8 cellular contexts compared by ENCODE assay signal in genomic region chr16:68084504-68085258, GRCh38. TPM values are rescaled to one million over a fixed set of nuclear protein-coding genes. Genes with fewer than 3 reads are reported as not detected.
DNase-seq lines count a peak whose midpoint lies in the region; ATAC-seq and TF ChIP-seq lines count a peak whose summit lies in the region.

No MANE protein-coding gene starts in this region.

- H3F3A ChIP-seq in OCI-LY1 (ENCODE audit: insufficient read depth, low read length) = no peaks in the 10 kb centered on the region

- peak overlapping the region; percentile 97 for H3K27ac Mint-ChIP-seq in activated T-cell treated with anti-CD3 and anti-CD28 coated beads, Interleukin-2, amount 50 U/mL, for 24 hours

- H3K4me3 ChIP-seq in OCI-LY1 (ENCODE audit: low read depth, low read length, poor library complexity, severe bottlenecking) (peak overlapping the region; percentile 68), muscle layer of colon (ENCODE audit: low read depth in 1 of 2, low read length in 2 of 2) (peak overlapping the region; percentile 88 to 95)

- peak overlapping the region; percentile 80 for H3K4me3 Mint-ChIP-seq in activated T-cell treated with anti-CD3 and anti-CD28 coated beads, Interleukin-2, amount 50 U/mL, for 24 hours

- H3K4me1 Mint-ChIP-seq in activated T-cell treated with anti-CD3 and anti-CD28 coated beads, Interleukin-2, amount 50 U/mL, for 24 hours (ENCODE audit: low read depth) = peaks cover 69% of the 10 kb centered on the region

- peak; percentile 0; the same call in 1 of the 2 replicates for TF ChIP-seq CTCF in OCI-LY1 (IDR thresholded peaks at IDR 0.05; ENCODE audit: low read length)

- DNase-seq in CMK (ENCODE audit: low read depth) = peak; percentile 95
- peak; percentile 86 for DNase-seq in HS-27A (ENCODE audit: low read depth)
- DNase-seq in activated T-cell treated with anti-CD3 and anti-CD28 coated beads, Interleukin-2, amount 50 U/mL, for 24 hours = peak; percentile 93
- DNase-seq in stimulated activated CD8-positive, alpha-beta memory T cell treated with anti-CD3 and anti-CD28 coated beads, Interleukin-7, amount 100 ng/mL, for 24 hours (ENCODE audit: low read depth) = peak; percentile 78

- H3K36me3 ChIP-seq in OCI-LY1 (ENCODE audit: insufficient read depth, low read length) = peaks cover 8% of the 10 kb centered on the region
- H3K36me3 ChIP-seq in muscle layer of colon (ENCODE audit: insufficient read depth, low read length) = no peaks in the 10 kb centered on the region

- H3K27ac ChIP-seq in OCI-LY1 (ENCODE audit: low read depth, low read length, poor library complexity, severe bottlenecking) = peak overlapping the region; percentile 78
- H3K27ac ChIP-seq in muscle layer of colon (ENCODE audit: low read depth, low read length) = peak overlapping the region; percentile 99

- no peaks in the 10 kb centered on the region for H4K20me1 ChIP-seq in OCI-LY1 (ENCODE audit: insufficient read depth, low read length)

- 0 out of 2 replicates have a peak overlapping the region, but pooled peaks have one; percentile 30 for H2AFZ ChIP-seq in OCI-LY1 (ENCODE audit: low read length)

- no peaks in the 10 kb centered on the region for H3K27me3 ChIP-seq in OCI-LY1 (ENCODE audit: insufficient read depth, low read length)
- no peaks in the 10 kb centered on the region for H3K27me3 ChIP-seq in muscle layer of colon (ENCODE audit: control insufficient read depth in 1 of 2, insufficient read depth in 2 of 2, low read length in 2 of 2)

- H3K36me3 Mint-ChIP-seq in activated T-cell treated with anti-CD3 and anti-CD28 coated beads, Interleukin-2, amount 50 U/mL, for 24 hours (ENCODE audit: low read depth) = peaks cover 36% of the 10 kb centered on the region

- peak; percentile 69 for ATAC-seq in GM19463 (IDR thresholded peaks at IDR 0.05; ENCODE audit: unreplicated experiment)
- ATAC-seq in esophagus mucosa = peak; percentile 47

- peaks cover 35% of the 10 kb centered on the region for H3K79me2 ChIP-seq in OCI-LY1 (ENCODE audit: insufficient read depth, low read length)

- H3K27me3 Mint-ChIP-seq in activated T-cell treated with anti-CD3 and anti-CD28 coated beads, Interleukin-2, amount 50 U/mL, for 24 hours = no peaks in the 10 kb centered on the region

- peak overlapping the region; percentile 81 for H3K9ac ChIP-seq in OCI-LY1 (ENCODE audit: low read length)
- H3K9ac ChIP-seq in muscle layer of colon (ENCODE audit: low read length) = peak overlapping the region; percentile 98

- no peaks in the 10 kb centered on the region for H3K9me3 ChIP-seq in OCI-LY1 (ENCODE audit: low read length)
- H3K9me3 ChIP-seq in muscle layer of colon (ENCODE audit: low read length) = no peaks in the 10 kb centered on the region

- peaks cover 49% of the 10 kb centered on the region for H3K4me1 ChIP-seq in OCI-LY1 (ENCODE audit: insufficient read depth, low read length, severe bottlenecking)
- H3K4me1 ChIP-seq in muscle layer of colon (ENCODE audit: insufficient read depth, low read length) = peaks cover 48% of the 10 kb centered on the region

- H3K9me2 ChIP-seq in OCI-LY1 (ENCODE audit: low read depth, low read length) = no peaks in the 10 kb centered on the region

- peak overlapping the region; percentile 79 for H3K4me2 ChIP-seq in OCI-LY1 (ENCODE audit: low read length)

- no peaks in the 10 kb centered on the region for H3K9me3 Mint-ChIP-seq in activated T-cell treated with anti-CD3 and anti-CD28 coated beads, Interleukin-2, amount 50 U/mL, for 24 hours

RNA-seq across cellular contexts. Expression of gene NFATC3, which starts 0.5 kb away (rescaled TPM):
- total RNA-seq in esophagus mucosa = 17.6 TPM

Comparison
In these comparisons a context has a peak if more than half of its experiments do, and no peak if none do; other contexts are left out.
1. Peak in every context shown above with its lines: DNase-seq, ATAC-seq, H3K4me3 ChIP-seq and H3K27ac ChIP-seq.